In genomic region chr1:151934048-151934493, GRCh38 we compare ENCODE assay signal across 8 cellular contexts. TPM values are rescaled to one million over a fixed set of nuclear protein-coding genes. Genes with fewer than 3 reads are reported as not detected.
DNase-seq lines count a peak whose midpoint lies in the region; ATAC-seq and TF ChIP-seq lines count a peak whose summit lies in the region.

No MANE protein-coding gene starts in this region.

- TF ChIP-seq CTCF in cardiac fibroblast (IDR thresholded peaks at IDR 0.05; ENCODE audit: low read depth, low read length) (peak; percentile 84), kidney epithelial cell (IDR thresholded peaks at IDR 0.05; ENCODE audit: insufficient read depth, low read length, poor library complexity, severe bottlenecking) (peak; percentile 86)

- no peak for ATAC-seq in HG03457 (IDR thresholded peaks at IDR 0.05; ENCODE audit: unreplicated experiment)

- DNase-seq in activated CD4-positive, CD25-positive, alpha-beta regulatory T cell treated with anti-CD3 and anti-CD28 coated beads, Interleukin-2, amount 50 U/mL, for 16 hours (ENCODE audit: low read depth, low spot score) = peak; percentile 31
- no peak for DNase-seq in activated CD4-positive, CD25-positive, alpha-beta regulatory T cell treated with anti-CD3 and anti-CD28 coated beads, Interleukin-2, amount 50 U/mL, for 72 hours
- DNase-seq in NCI-H1436 (lab: John Stamatoyannopoulos, UW) = peak; percentile 62
- peak; percentile 11 to 56 for DNase-seq in SW 1271 (lab: John Stamatoyannopoulos, UW)
- peak; percentile 76 for DNase-seq in cardiac fibroblast (ENCODE audit: low read depth in 2 of 2)
- no peak for DNase-seq in kidney epithelial cell (ENCODE audit: low read depth)
- peak; percentile 34 to 47 for DNase-seq in stimulated activated CD4-positive, alpha-beta T cell treated with anti-CD3 and anti-CD28 coated beads, Interleukin-2, amount 100 ng/mL, for 48 hours

- no peaks in the 10 kb centered on the region for H3K36me3 ChIP-seq in kidney epithelial cell (ENCODE audit: control insufficient read depth, insufficient read depth, low read length)

- H3K27me3 ChIP-seq in kidney epithelial cell (ENCODE audit: control insufficient read depth, insufficient read depth, low read length) = no peaks in the 10 kb centered on the region

- H3K4me3 ChIP-seq in cardiac fibroblast (replicated peaks in 1 of 2; ENCODE audit: low read depth in 2 of 2, low read length in 2 of 2) = no peak overlapping the region
- no peak overlapping the region for H3K4me3 ChIP-seq in kidney epithelial cell (ENCODE audit: low read depth, low read length)

RNA-seq across cellular contexts. Expression of gene THEM4, which starts 24.8 kb away (rescaled TPM):
- 15.4 and 21.7 TPM in 2 replicates for total RNA-seq in kidney epithelial cell

RNA-seq across cellular contexts. Expression of gene S100A10, which starts 59.6 kb away (rescaled TPM):
- total RNA-seq in kidney epithelial cell = 207 and 230 TPM in 2 replicates

Comparison
In these comparisons a context has a peak if more than half of its experiments do, and no peak if none do; other contexts are left out.
1. DNase-seq: peak in activated CD4-positive, CD25-positive, alpha-beta regulatory T cell treated with anti-CD3 and anti-CD28 coated beads, Interleukin-2, amount 50 U/mL, for 16 hours (single experiment), NCI-H1436 (single experiment), SW 1271 (2 of 2), cardiac fibroblast (2 of 2) and stimulated activated CD4-positive, alpha-beta T cell treated with anti-CD3 and anti-CD28 coated beads, Interleukin-2, amount 100 ng/mL, for 48 hours (2 of 2); none in activated CD4-positive, CD25-positive, alpha-beta regulatory T cell treated with anti-CD3 and anti-CD28 coated beads, Interleukin-2, amount 50 U/mL, for 72 hours (single experiment) and kidney epithelial cell (single experiment).